ENCODE assay signal across 8 cellular contexts in genomic region chr2:111463238-111463908, GRCh38.
DNase-seq lines count a peak whose midpoint lies in the region; ATAC-seq and TF ChIP-seq lines count a peak whose summit lies in the region.
"Not testable (repeated sequence)": the region's sequence is repeated elsewhere in the genome, so short reads cannot be mapped to it uniquely, and the experiment has no call there.

No MANE protein-coding gene starts in this region.

- peaks cover 16% of the 10 kb centered on the region for H3K4me1 Mint-ChIP-seq in activated CD8-positive, alpha-beta memory T cell treated with anti-CD3 and anti-CD28 coated beads, Interleukin-2, amount 10 ng/mL, durations not matched to agents 7 days and 5 days

- 83 to 93% methylated on average over 7 to 9 of the region's 13 CpGs for WGBS in body of pancreas, 2 donors

- not testable (repeated sequence) for DNase-seq in RWPE1 (ENCODE audit: low spot score); activated CD8-positive, alpha-beta memory T cell treated with anti-CD3 and anti-CD28 coated beads, Interleukin-2, amount 10 ng/mL, durations not matched to agents 7 days and 5 days; body of pancreas; left ventricle myocardium inferior; thoracic aorta (ENCODE audit: low spot score)

- TF ChIP-seq CTCF in RWPE1 (conservative IDR thresholded peaks at IDR 0.05; ENCODE audit: low read depth); body of pancreas (IDR thresholded peaks at IDR 0.05); left ventricle myocardium inferior (IDR thresholded peaks at IDR 0.05; ENCODE audit: borderline replicate concordance); neutrophil (IDR thresholded peaks at IDR 0.05); thoracic aorta (IDR thresholded peaks at IDR 0.05): not testable (repeated sequence)

- CTCF ChIA-PET in RWPE1 (lab: Yijun Ruan, JAX); activated CD8-positive, alpha-beta memory T cell treated with anti-CD3 and anti-CD28 coated beads, Interleukin-2, amount 10 ng/mL, durations not matched to agents 7 days and 5 days (lab: Charles Lee): not testable (repeated sequence)

- not testable (repeated sequence) for H3K4me3 ChIP-seq in BLaER1; body of pancreas; neutrophil (ENCODE audit: low read depth in 1 of 2, low read length in 1 of 2)
- H3K4me3 ChIP-seq in left ventricle myocardium inferior (peak overlapping the region; percentile 34), thoracic aorta (peak overlapping the region; percentile 50)

- H3K9ac ChIP-seq in BLaER1, result not testable (repeated sequence)

- H3K9me3 Mint-ChIP-seq in activated CD8-positive, alpha-beta memory T cell treated with anti-CD3 and anti-CD28 coated beads, Interleukin-2, amount 10 ng/mL, durations not matched to agents 7 days and 5 days (ENCODE audit: low read depth), result not testable (repeated sequence)

- intact Hi-C loops in body of pancreas (cut with DNase I); left ventricle myocardium inferior (cut with micrococcal nuclease): not testable (repeated sequence)

- not testable (repeated sequence) for H3K27ac ChIP-seq in BLaER1; left ventricle myocardium inferior (replicated peaks)
- H3K27ac ChIP-seq in RWPE1, result peak overlapping the region; percentile 55; the same call in 1 of the 2 replicates
- H3K27ac ChIP-seq in body of pancreas, result peak overlapping the region in 3 of 4 donors; percentile 60 to 80 (median 76)
- H3K27ac ChIP-seq in neutrophil, result peak overlapping the region; percentile 78
- peak overlapping the region in 1 of 2 donors; percentile 52 for H3K27ac ChIP-seq in thoracic aorta

- H3K27me3 Mint-ChIP-seq in activated CD8-positive, alpha-beta memory T cell treated with anti-CD3 and anti-CD28 coated beads, Interleukin-2, amount 10 ng/mL, durations not matched to agents 7 days and 5 days, result not testable (repeated sequence)

- not testable (repeated sequence) for H3K27me3 ChIP-seq in BLaER1; body of pancreas; left ventricle myocardium inferior (ENCODE audit: low read depth); neutrophil; thoracic aorta (replicated peaks; ENCODE audit: insufficient read depth)

- not testable (repeated sequence) for H3K36me3 ChIP-seq in BLaER1; body of pancreas (replicated peaks in 1 of 2; ENCODE audit: insufficient read depth in 1 of 2, low read depth in 2 of 2); left ventricle myocardium inferior; neutrophil; thoracic aorta

- ATAC-seq in HG02852 (IDR thresholded peaks at IDR 0.05; ENCODE audit: unreplicated experiment) (peak; percentile 3), body of pancreas (peak; percentile 18)
- peak; percentile 31 for ATAC-seq in activated CD8-positive, alpha-beta memory T cell treated with anti-CD3 and anti-CD28 coated beads, Interleukin-2, amount 10 ng/mL, durations not matched to agents 7 days and 5 days
- ATAC-seq in thoracic aorta (ENCODE audit: insufficient number of reproducible peaks, low FRiP score, low read depth), result not testable (repeated sequence)

- not testable (repeated sequence) for H3K9me3 ChIP-seq in BLaER1; body of pancreas; left ventricle myocardium inferior (replicated peaks); neutrophil; thoracic aorta

- H3K36me3 Mint-ChIP-seq in activated CD8-positive, alpha-beta memory T cell treated with anti-CD3 and anti-CD28 coated beads, Interleukin-2, amount 10 ng/mL, durations not matched to agents 7 days and 5 days, result not testable (repeated sequence)

- POLR2A ChIA-PET in RWPE1 (lab: Yijun Ruan, JAX; ENCODE audit: low non-redundant PET), result not testable (repeated sequence)

- peak overlapping the region; percentile 28 for H3K4me3 Mint-ChIP-seq in activated CD8-positive, alpha-beta memory T cell treated with anti-CD3 and anti-CD28 coated beads, Interleukin-2, amount 10 ng/mL, durations not matched to agents 7 days and 5 days

- not testable (repeated sequence) for TF ChIP-seq POLR2A in body of pancreas (IDR thresholded peaks at IDR 0.05)

- H3K4me2 ChIP-seq in BLaER1, result peak overlapping the region; percentile 44; the same call in 1 of the 2 replicates

- H3K27ac Mint-ChIP-seq in activated CD8-positive, alpha-beta memory T cell treated with anti-CD3 and anti-CD28 coated beads, Interleukin-2, amount 10 ng/mL, durations not matched to agents 7 days and 5 days, result peak overlapping the region; percentile 81

- H4K20me1 ChIP-seq in BLaER1, result not testable (repeated sequence)

- H3K4me1 ChIP-seq in BLaER1, body of pancreas, left ventricle myocardium inferior: not testable (repeated sequence)
- H3K4me1 ChIP-seq in neutrophil (ENCODE audit: control insufficient read depth in 1 of 2, insufficient read depth in 1 of 2, low read depth in 1 of 2, low read length in 1 of 2) (peaks cover 17 to 31% of the 10 kb centered on the region in 2 experiments), thoracic aorta (ENCODE audit: control insufficient read depth in 1 of 2, low read depth in 2 of 2) (peaks cover 0 to 12% of the 10 kb centered on the region in 2 donors)
